In the genomic region with DNA sequence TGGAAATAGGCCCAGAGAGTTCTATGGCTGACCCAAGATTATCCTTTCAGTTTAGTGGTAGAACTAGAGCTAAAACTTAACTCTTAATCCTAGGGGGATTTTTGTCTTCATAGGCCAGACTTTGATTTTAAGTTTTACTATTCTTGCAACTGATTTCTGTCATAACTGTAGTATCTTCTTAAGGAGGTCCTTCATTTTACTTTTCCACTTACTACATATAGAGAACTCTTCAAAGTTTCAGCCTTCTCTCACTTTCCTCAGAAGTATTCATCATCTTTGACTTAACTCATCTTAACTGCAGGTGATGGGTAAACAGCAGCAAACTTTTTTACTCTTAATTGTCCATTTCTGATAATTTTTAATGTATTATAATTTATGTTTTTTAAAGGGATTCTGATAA, we compare ENCODE assay signal across 22 cellular contexts.
"Had no signal": no experiment of that assay in that cellular context is flagged by ENCODE, and none has a peak within 500 bp of the region (broad histone marks: within the 10 kb centered on the region; RNA-seq: fewer than 3 reads in every experiment).

No MANE protein-coding gene starts in this region.

- DNase-seq: hippocampal formation; left ventricle myocardium inferior; midbrain; mucosa of descending colon; naive thymus-derived CD4-positive, alpha-beta T cell; ovary; right lobe of liver; stimulated activated CD4-positive, alpha-beta T cell treated with anti-CD3 and anti-CD28 coated beads, Interleukin-1b, Interleukin-23, amount 100 ng/mL, for 48 hours; stimulated activated CD4-positive, alpha-beta T cell treated with anti-CD3 and anti-CD28 coated beads, Interleukin-2, amount 100 ng/mL, for 48 hours; stimulated activated CD4-positive, alpha-beta T cell treated with anti-CD3 and anti-CD28 coated beads, Interleukin-4, amount 100 ng/mL, for 4 hours; stimulated activated CD8-positive, alpha-beta memory T cell treated with anti-CD3 and anti-CD28 coated beads, Interleukin-4, amount 100 ng/mL, for 48 hours; stimulated activated naive B cell treated with anti-CD40 and anti-IgM and Interleukin-4, amounts not matched to agents 10 μg/mL and 1 μg/mL and 100 μg/mL, for 72 hours; stimulated activated naive CD8-positive, alpha-beta T cell treated with anti-CD3 and anti-CD28 coated beads, Interleukin-15, Interleukin-2, amounts not matched to agents 100 U/mL and 50 U/mL, for 24 hours; stomach; testis; thyroid gland; transverse colon; upper lobe of left lung had no signal

- H3K4me1 Mint-ChIP-seq: stimulated activated naive B cell treated with anti-CD40 and anti-IgM and Interleukin-4, amounts not matched to agents 10 μg/mL and 1 μg/mL and 100 μg/mL, for 72 hours had no signal

- H3K27ac Mint-ChIP-seq: progenitor cell of endocrine pancreas; stimulated activated naive B cell treated with anti-CD40 and anti-IgM and Interleukin-4, amounts not matched to agents 10 μg/mL and 1 μg/mL and 100 μg/mL, for 72 hours had no signal

- H3K4me3 Mint-ChIP-seq: naive thymus-derived CD4-positive, alpha-beta T cell; natural killer cell treated with Interleukin-12 subunit alpha and Interleukin-12 subunit beta and Interleukin-15 and Interleukin-18, amount 100 ng/mL, for 72 hours; stimulated activated naive B cell treated with anti-CD40 and anti-IgM and Interleukin-4, amounts not matched to agents 10 μg/mL and 1 μg/mL and 100 μg/mL, for 72 hours had no signal

- ATAC-seq: mucosa of descending colon; naive thymus-derived CD4-positive, alpha-beta T cell; natural killer cell treated with Interleukin-12 subunit alpha and Interleukin-12 subunit beta and Interleukin-15 and Interleukin-18, amount 100 ng/mL, for 72 hours; right lobe of liver; stimulated activated naive B cell treated with anti-CD40 and anti-IgM and Interleukin-4, amounts not matched to agents 10 μg/mL and 1 μg/mL and 100 μg/mL, for 72 hours; stimulated activated naive CD8-positive, alpha-beta T cell treated with anti-CD3 and anti-CD28 coated beads, Interleukin-15, Interleukin-2, amounts not matched to agents 100 U/mL and 50 U/mL, for 24 hours had no signal

- H3K27me3 Mint-ChIP-seq: naive thymus-derived CD4-positive, alpha-beta T cell; natural killer cell treated with Interleukin-12 subunit alpha and Interleukin-12 subunit beta and Interleukin-15 and Interleukin-18, amount 100 ng/mL, for 72 hours; progenitor cell of endocrine pancreas; stimulated activated naive B cell treated with anti-CD40 and anti-IgM and Interleukin-4, amounts not matched to agents 10 μg/mL and 1 μg/mL and 100 μg/mL, for 72 hours had no signal

- H3K9me3 Mint-ChIP-seq: natural killer cell treated with Interleukin-12 subunit alpha and Interleukin-12 subunit beta and Interleukin-15 and Interleukin-18, amount 100 ng/mL, for 72 hours; stimulated activated naive B cell treated with anti-CD40 and anti-IgM and Interleukin-4, amounts not matched to agents 10 μg/mL and 1 μg/mL and 100 μg/mL, for 72 hours had no signal

- H3K9me3 ChIP-seq: left ventricle myocardium inferior, mucosa of descending colon, ovary, right atrium auricular region, right lobe of liver, stomach, testis, thyroid gland, transverse colon, upper lobe of left lung, vagina had no signal
